12 cellular contexts compared by ENCODE assay signal in genomic region chr20:21027569-21027968, GRCh38.
DNase-seq lines count a peak whose midpoint lies in the region; ATAC-seq and TF ChIP-seq lines count a peak whose summit lies in the region.
"Had no signal": no experiment of that assay in that cellular context is flagged by ENCODE, and none has a peak within 500 bp of the region (broad histone marks: within the 10 kb centered on the region; RNA-seq: fewer than 3 reads in every experiment).

No MANE protein-coding gene starts in this region.

- H3K4me3 Mint-ChIP-seq in T-cell, result no peak overlapping the region
- H3K4me3 Mint-ChIP-seq: activated CD4-positive, alpha-beta T cell treated with anti-CD3 and anti-CD28 coated beads for 36 hours; activated naive CD8-positive, alpha-beta T cell had no signal

- H3K36me3 Mint-ChIP-seq in T-cell, result no peaks in the 10 kb centered on the region
- H3K36me3 Mint-ChIP-seq: activated naive CD8-positive, alpha-beta T cell had no signal

- H3K4me3 ChIP-seq in AG10803 (ENCODE audit: low read length), result no peak overlapping the region
- H3K4me3 ChIP-seq in GM12875 (ENCODE audit: low read depth, low read length), result no peak overlapping the region
- H3K4me3 ChIP-seq in epithelial cell of esophagus (ENCODE audit: low read length), result no peak overlapping the region
- H3K4me3 ChIP-seq: tibial artery had no signal

- no peaks in the 10 kb centered on the region for H3K9me3 Mint-ChIP-seq in T-cell

- CTCF ChIA-PET in T-cell (lab: Charles Lee), result no interaction called here

- DNase-seq in AG10803 (ENCODE audit: low read depth) (no peak), NCI-H69 (lab: John Stamatoyannopoulos, UW) (peak; percentile 29), epithelial cell of esophagus (ENCODE audit: low read depth) (peak; percentile 1), T-cell (no peak), left lobe of liver (ENCODE audit: low spot score) (no peak), putamen (ENCODE audit: low spot score) (no peak)
- DNase-seq: activated CD4-positive, alpha-beta T cell treated with anti-CD3 and anti-CD28 coated beads for 36 hours; effector memory CD4-positive, alpha-beta T cell; tibial artery had no signal

- POLR2A ChIA-PET in T-cell (lab: Charles Lee), result no interaction called here

- H3K4me1 Mint-ChIP-seq in T-cell, result no peaks in the 10 kb centered on the region
- H3K4me1 Mint-ChIP-seq: activated CD4-positive, alpha-beta T cell treated with anti-CD3 and anti-CD28 coated beads for 36 hours had no signal

- no peak for ATAC-seq in T-cell (replicated peaks in 1 of 4)
- ATAC-seq in left lobe of liver, result no peak
- no peak for ATAC-seq in GM19397 (IDR thresholded peaks at IDR 0.05; ENCODE audit: unreplicated experiment)
- ATAC-seq: activated CD4-positive, alpha-beta T cell treated with anti-CD3 and anti-CD28 coated beads for 36 hours had no signal

- peaks cover 16 to 25% of the 10 kb centered on the region in 2 donors for H3K27me3 Mint-ChIP-seq in T-cell

- no peak overlapping the region for H3K27ac Mint-ChIP-seq in T-cell
- H3K27ac Mint-ChIP-seq: activated CD4-positive, alpha-beta T cell treated with anti-CD3 and anti-CD28 coated beads for 36 hours; activated naive CD8-positive, alpha-beta T cell had no signal

- TF ChIP-seq CTCF in AG10803 (conservative IDR thresholded peaks at IDR 0.05; ENCODE audit: low read length) (peak; percentile 7; the same call in 1 of the 2 replicates), GM12875 (IDR thresholded peaks at IDR 0.05; ENCODE audit: borderline replicate concordance, insufficient read depth, low read depth, low read length) (peak; percentile 32; the same call in 1 of the 2 replicates), epithelial cell of esophagus (IDR thresholded peaks at IDR 0.05; ENCODE audit: insufficient read depth, low read depth, low read length, missing control alignments) (no peak)

Comparison
In these comparisons a context has a peak if more than half of its experiments do, and no peak if none do; other contexts are left out.
1. DNase-seq: peak in NCI-H69 (single experiment) and epithelial cell of esophagus (single experiment); none in AG10803 (single experiment), T-cell (0 of 34), left lobe of liver (single experiment) and putamen (single experiment).